22 cellular contexts compared by ENCODE assay signal in the genomic region with DNA sequence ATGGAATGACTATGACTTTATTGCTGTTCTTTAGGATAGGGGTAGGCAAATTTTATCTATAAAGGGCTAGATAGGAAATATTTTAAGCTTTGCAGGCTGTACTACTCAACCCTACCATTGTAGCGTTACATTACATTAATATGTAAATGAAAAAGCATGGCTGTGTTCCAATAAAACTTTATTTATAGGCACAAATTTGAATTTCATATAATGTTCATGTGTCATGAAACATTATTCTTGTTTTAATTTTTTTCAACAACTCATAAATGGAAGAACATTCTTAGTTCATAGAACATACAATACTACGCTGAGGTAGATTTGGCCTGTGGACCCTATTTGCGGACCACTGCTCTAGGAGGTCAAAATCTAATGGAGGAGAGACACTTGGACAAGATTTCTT.
DNase-seq lines count a peak whose midpoint lies in the region; ATAC-seq, FAIRE-seq and TF ChIP-seq lines count a peak whose summit lies in the region.
"Had no signal": no experiment of that assay in that cellular context is flagged by ENCODE, and none has a peak within 500 bp of the region (broad histone marks: within the 10 kb centered on the region; RNA-seq: fewer than 3 reads in every experiment).

No MANE protein-coding gene starts in this region.

- H3K79me2 ChIP-seq in H9 (ENCODE audit: insufficient read depth, low read length), result no peaks in the 10 kb centered on the region
- no peaks in the 10 kb centered on the region for H3K79me2 ChIP-seq in K562 (ENCODE audit: control insufficient read depth, insufficient read depth, low read length)

- no peak overlapping the region for H4K91ac ChIP-seq in H9 (ENCODE audit: insufficient read length, low read depth, low read length)

- peak; percentile 35 for FAIRE-seq in A204.1 (lab: Jason Lieb, UNC)
- no peak for FAIRE-seq in K562 (lab: Jason Lieb, UNC)
- FAIRE-seq: D721Med, GM12891, GM19239 had no signal

- no CpG with 5 or more reads among the region's 3 CpGs for WGBS in H9 (ENCODE audit: extremely low coverage, insufficient read length, low lambda C conversion rate)
- WGBS in K562 (ENCODE audit: insufficient coverage, low coverage, missing lambda C conversion rate), result 90% methylated on average over 3 of the region's 3 CpGs

- no peak overlapping the region for H3K23ac ChIP-seq in H9 (ENCODE audit: insufficient read length, low read depth, low read length)

- CTCF ChIA-PET in K562 (lab: Yijun Ruan, JAX; ENCODE audit: low intra/inter-chr PET ratio), result interaction anchor here (0.6 kb wide), 1 partner anchor 111 kb away, joined by 4 read pairs; no protein-coding TSS in a partner anchor

- H4K20me1 ChIP-seq in H9 (ENCODE audit: control insufficient read depth, insufficient read depth, insufficient read length) (no peaks in the 10 kb centered on the region), K562 (replicated peaks; ENCODE audit: control insufficient read depth, insufficient read depth, low read length) (no peaks in the 10 kb centered on the region)
- H4K20me1 ChIP-seq: BLaER1 had no signal

- TF ChIP-seq RAD21 in K562 (CRISPR knock-in tag; conservative IDR thresholded peaks at IDR 0.05 in 1 of 2, IDR thresholded peaks at IDR 0.05 in 1 of 2), result no peak

- no peak overlapping the region for H3K14ac ChIP-seq in H9 (ENCODE audit: insufficient read depth, low read length)

- peak overlapping the region in 2 of 3 experiments; percentile 39 to 79; a peak in 1 of 7 replicates for H3K27ac Mint-ChIP-seq in H9
- H3K27ac Mint-ChIP-seq: CD14-positive monocyte; CD4-positive, alpha-beta memory T cell; CD4-positive, CD25-positive, alpha-beta regulatory T cell; CD8-positive, alpha-beta memory T cell had no signal

- ATAC-seq in K562, result no peak
- no peak for ATAC-seq in GM21381 (IDR thresholded peaks at IDR 0.05; ENCODE audit: unreplicated experiment)

- no peak overlapping the region for H3K4me3 Mint-ChIP-seq in H9
- H3K4me3 Mint-ChIP-seq: CD14-positive monocyte; CD4-positive, alpha-beta memory T cell; CD4-positive, CD25-positive, alpha-beta regulatory T cell; CD8-positive, alpha-beta memory T cell had no signal

- no peaks in the 10 kb centered on the region for H3K36me3 Mint-ChIP-seq in H9 (ENCODE audit: insufficient read depth in 1 of 3, low read depth in 3 of 3)
- H3K36me3 Mint-ChIP-seq: CD14-positive monocyte; CD4-positive, alpha-beta memory T cell; CD4-positive, CD25-positive, alpha-beta regulatory T cell; CD8-positive, alpha-beta memory T cell had no signal

- no peaks in the 10 kb centered on the region for H3K23me2 ChIP-seq in H9 (ENCODE audit: insufficient read length, low read depth, low read length, poor library complexity, severe bottlenecking)

- H3K27me3 Mint-ChIP-seq in H9 (ENCODE audit: low read depth), result no peaks in the 10 kb centered on the region
- H3K27me3 Mint-ChIP-seq: CD4-positive, alpha-beta memory T cell; CD4-positive, CD25-positive, alpha-beta regulatory T cell; CD8-positive, alpha-beta memory T cell had no signal

- no peak overlapping the region for H2AK5ac ChIP-seq in H9 (ENCODE audit: insufficient read length, low read length)

- no peak overlapping the region for H2BK120ac ChIP-seq in H9 (ENCODE audit: low read depth, low read length, poor library complexity, severe bottlenecking)

- no peaks in the 10 kb centered on the region for H3K9me3 Mint-ChIP-seq in H9

- no peak overlapping the region for H4K5ac ChIP-seq in H9 (ENCODE audit: insufficient read length, low read depth, low read length)

- H3K4me1 ChIP-seq in H9 (ENCODE audit: insufficient read depth, low read length) (no peaks in the 10 kb centered on the region), K562 (replicated peaks in 1 of 2; ENCODE audit: control insufficient read depth in 2 of 2, insufficient read depth in 2 of 2, low read length in 2 of 2) (peaks cover 0 to 8% of the 10 kb centered on the region in 2 experiments; a peak in 2 of 5 replicates)
- H3K4me1 ChIP-seq: BE2C, BLaER1 had no signal

- no peak overlapping the region for H3K4me3 ChIP-seq in K562
- H3K4me3 ChIP-seq: BLaER1 had no signal

- no peak overlapping the region for H4K8ac ChIP-seq in H9 (replicated peaks; ENCODE audit: insufficient read length, low read depth, low read length)

- H3K27me3 ChIP-seq in H9 (ENCODE audit: insufficient read depth, low read length) (no peaks in the 10 kb centered on the region), K562 (ENCODE audit: control insufficient read depth in 2 of 2, insufficient read depth in 2 of 2, low read length in 2 of 2) (no peaks in the 10 kb centered on the region)
- H3K27me3 ChIP-seq: BE2C, BLaER1 had no signal

- POLR2A ChIA-PET in K562 (lab: Yijun Ruan, JAX), result no interaction called here

- no peak for DNase-seq in H9
- no peak for DNase-seq in K562 (ENCODE audit: extremely low read depth in 1 of 4, low spot score in 3 of 4)
- no peak for DNase-seq in DMS153 treated with DMSO at 0.1 percent for 48 hours (lab: John Stamatoyannopoulos, UW; ENCODE audit: unreplicated experiment)
- DNase-seq: ACHN; BE2C; C1 segment of cervical spinal cord; CD4-positive, alpha-beta memory T cell; CD4-positive, CD25-positive, alpha-beta regulatory T cell; CD8-positive, alpha-beta memory T cell; COR-L47; DMS79; DND-41; EL; GDM1 had no signal

- no peak for TF ChIP-seq CTCF in H9 (conservative IDR thresholded peaks at IDR 0.05)
- TF ChIP-seq CTCF in K562 (IDR thresholded peaks at IDR 0.05 in 2 of 3, conservative IDR thresholded peaks at IDR 0.05 in 1 of 3; ENCODE audit: insufficient read depth in 2 of 3, low read depth in 1 of 3, low read length in 3 of 3), result no peak

- no peak overlapping the region for H2BK12ac ChIP-seq in H9 (ENCODE audit: insufficient read length, low read depth, low read length)

- no peak for TF ChIP-seq EP300 in K562 (IDR thresholded peaks at IDR 0.05; ENCODE audit: low read length)

- no peak overlapping the region for H2BK15ac ChIP-seq in H9 (ENCODE audit: low read depth, low read length)

- no peaks in the 10 kb centered on the region for H3K9me3 ChIP-seq in H9 (ENCODE audit: control insufficient read depth, low read depth, low read length)
- no peaks in the 10 kb centered on the region for H3K9me3 ChIP-seq in K562 (replicated peaks; ENCODE audit: control insufficient read depth, insufficient read depth, low read depth, low read length)
- H3K9me3 ChIP-seq: BE2C, BLaER1 had no signal

- no peak overlapping the region for H2BK5ac ChIP-seq in H9 (ENCODE audit: insufficient read length, low read length)

- H2BK20ac ChIP-seq in H9 (ENCODE audit: low read depth, low read length, poor library complexity, severe bottlenecking), result no peak overlapping the region

- H3K4me1 Mint-ChIP-seq in H9, result peaks cover 19 to 20% of the 10 kb centered on the region in 2 experiments
- H3K4me1 Mint-ChIP-seq: CD14-positive monocyte; CD4-positive, alpha-beta memory T cell; CD4-positive, CD25-positive, alpha-beta regulatory T cell; CD8-positive, alpha-beta memory T cell had no signal

- H3K79me1 ChIP-seq in H9 (ENCODE audit: insufficient read depth, low read depth, low read length, poor library complexity, severe bottlenecking), result no peaks in the 10 kb centered on the region

- no peak overlapping the region for H3K56ac ChIP-seq in H9 (ENCODE audit: insufficient read length, low read depth, low read length)

- H3K9ac ChIP-seq in H9 (ENCODE audit: extremely low read depth, insufficient read length, low read length) (no peak overlapping the region), K562 (ENCODE audit: insufficient read depth in 1 of 2, low read depth in 2 of 2, low read length in 2 of 2) (no peak overlapping the region)
- H3K9ac ChIP-seq: BLaER1 had no signal

- H3K4ac ChIP-seq in H9 (ENCODE audit: low read depth, low read length), result no peak overlapping the region

- H3T11ph ChIP-seq in H9 (ENCODE audit: low read length), result no peak overlapping the region

- H3K9me1 ChIP-seq in K562 (ENCODE audit: control insufficient read depth, insufficient read depth, low read length), result no peaks in the 10 kb centered on the region

- intact Hi-C loops in K562 (cut with micrococcal nuclease), result loop anchor here (10.0 kb wide), 1 partner anchor 129 kb away; a partner anchor contains a TSS

- no peak overlapping the region for H2AFZ ChIP-seq in H9 (ENCODE audit: low read length)
- H2AFZ ChIP-seq in K562 (ENCODE audit: low read depth, low read length), result no peak overlapping the region

- in situ Hi-C loops in K562 (cut with MboI), result no loop called here

- H3K36me3 ChIP-seq in K562 (ENCODE audit: control insufficient read depth, insufficient read depth, low read length), result no peaks in the 10 kb centered on the region
- H3K36me3 ChIP-seq: BE2C, BLaER1 had no signal

- no peak overlapping the region for H3K18ac ChIP-seq in H9 (ENCODE audit: insufficient read length, low read depth, low read length)

- H3K27ac ChIP-seq in H9 (ENCODE audit: insufficient read length, low read depth, low read length) (no peak overlapping the region), K562 (ENCODE audit: extremely low read depth, low read depth, low read length) (no peak overlapping the region)
- H3K27ac ChIP-seq: 22Rv1, BLaER1 had no signal

- TF ChIP-seq POLR2A in K562 (conservative IDR thresholded peaks at IDR 0.05), result no peak

- BruUV-seq in K562 (replicated peaks; lab: Mats Ljungman, UMichigan), result no TSS peak

- H3K4me2 ChIP-seq in H9 (ENCODE audit: insufficient read depth, insufficient read length, low read length) (no peak overlapping the region), K562 (ENCODE audit: insufficient read depth, low read length) (no peak overlapping the region)
- H3K4me2 ChIP-seq: BLaER1 had no signal

TF ChIP-seq in K562, 482 proteins besides CTCF, POLR2A, EP300 and RAD21 (continues in another document):
- TF ChIP-seq, protein P1, sequence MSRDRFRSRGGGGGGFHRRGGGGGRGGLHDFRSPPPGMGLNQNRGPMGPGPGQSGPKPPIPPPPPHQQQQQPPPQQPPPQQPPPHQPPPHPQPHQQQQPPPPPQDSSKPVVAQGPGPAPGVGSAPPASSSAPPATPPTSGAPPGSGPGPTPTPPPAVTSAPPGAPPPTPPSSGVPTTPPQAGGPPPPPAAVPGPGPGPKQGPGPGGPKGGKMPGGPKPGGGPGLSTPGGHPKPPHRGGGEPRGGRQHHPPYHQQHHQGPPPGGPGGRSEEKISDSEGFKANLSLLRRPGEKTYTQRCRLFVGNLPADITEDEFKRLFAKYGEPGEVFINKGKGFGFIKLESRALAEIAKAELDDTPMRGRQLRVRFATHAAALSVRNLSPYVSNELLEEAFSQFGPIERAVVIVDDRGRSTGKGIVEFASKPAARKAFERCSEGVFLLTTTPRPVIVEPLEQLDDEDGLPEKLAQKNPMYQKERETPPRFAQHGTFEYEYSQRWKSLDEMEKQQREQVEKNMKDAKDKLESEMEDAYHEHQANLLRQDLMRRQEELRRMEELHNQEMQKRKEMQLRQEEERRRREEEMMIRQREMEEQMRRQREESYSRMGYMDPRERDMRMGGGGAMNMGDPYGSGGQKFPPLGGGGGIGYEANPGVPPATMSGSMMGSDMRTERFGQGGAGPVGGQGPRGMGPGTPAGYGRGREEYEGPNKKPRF (IDR thresholded peaks at IDR 0.05; ENCODE audit: low read depth, low read length), result no peak
- no peak for TF ChIP-seq SMARCA5 (IDR thresholded peaks at IDR 0.05)
